Comparison of ENCODE assay signal across 8 cellular contexts in genomic region chr11:76293189-76293631, GRCh38.
DNase-seq lines count a peak whose midpoint lies in the region; ATAC-seq and TF ChIP-seq lines count a peak whose summit lies in the region.

No MANE protein-coding gene starts in this region.

- H3K9ac ChIP-seq in OCI-LY3 (ENCODE audit: low read length): peak overlapping the region; percentile 8; the same call in 1 of the 2 replicates

- peak overlapping the region; percentile 62 for H3K27ac ChIP-seq in OCI-LY3 (ENCODE audit: low read length)

- TF ChIP-seq CTCF in OCI-LY3 (IDR thresholded peaks at IDR 0.05; ENCODE audit: low read depth, low read length) (no peak), foreskin fibroblast (IDR thresholded peaks at IDR 0.05; ENCODE audit: low read depth, low read length) (no peak)

- H3K4me3 ChIP-seq in OCI-LY3 (ENCODE audit: low read length): peak overlapping the region; percentile 59
- no peak overlapping the region for H3K4me3 ChIP-seq in foreskin fibroblast (ENCODE audit: low read depth in 1 of 2, low read length in 2 of 2)

- peak; percentile 69 for ATAC-seq in GM21825 (IDR thresholded peaks at IDR 0.05; ENCODE audit: unreplicated experiment)

- peak overlapping the region; percentile 74 for H3K27ac Mint-ChIP-seq in activated T-cell treated with anti-CD3 and anti-CD28 coated beads, Interleukin-2, amount 50 U/mL, for 24 hours

- H3K27me3 ChIP-seq in OCI-LY3 (ENCODE audit: low read depth, low read length): peaks cover 44% of the 10 kb centered on the region

- H3K4me1 Mint-ChIP-seq in activated T-cell treated with anti-CD3 and anti-CD28 coated beads, Interleukin-2, amount 50 U/mL, for 24 hours (ENCODE audit: low read depth): peaks cover 24% of the 10 kb centered on the region

- no peaks in the 10 kb centered on the region for H3K36me3 ChIP-seq in OCI-LY3 (replicated peaks; ENCODE audit: low read depth, low read length)

- peak overlapping the region; percentile 79 for H3K4me2 ChIP-seq in OCI-LY3 (ENCODE audit: low read length)

- H3K79me2 ChIP-seq in OCI-LY3 (ENCODE audit: low read length): no peaks in the 10 kb centered on the region

- no peaks in the 10 kb centered on the region for H3K9me3 ChIP-seq in OCI-LY3 (ENCODE audit: insufficient read depth, low read length)

- no peaks in the 10 kb centered on the region for H3K9me3 Mint-ChIP-seq in activated T-cell treated with anti-CD3 and anti-CD28 coated beads, Interleukin-2, amount 50 U/mL, for 24 hours

- H3K4me1 ChIP-seq in OCI-LY3 (ENCODE audit: low read length): peaks cover 39% of the 10 kb centered on the region

- peak overlapping the region; percentile 33 for H3K4me3 Mint-ChIP-seq in activated T-cell treated with anti-CD3 and anti-CD28 coated beads, Interleukin-2, amount 50 U/mL, for 24 hours

- H4K20me1 ChIP-seq in OCI-LY3 (ENCODE audit: insufficient read depth, low read length): no peaks in the 10 kb centered on the region

- H2AFZ ChIP-seq in OCI-LY3 (ENCODE audit: low read depth, low read length): no peak overlapping the region

- no peaks in the 10 kb centered on the region for H3K36me3 Mint-ChIP-seq in activated T-cell treated with anti-CD3 and anti-CD28 coated beads, Interleukin-2, amount 50 U/mL, for 24 hours (ENCODE audit: low read depth)

- H3K27me3 Mint-ChIP-seq in activated T-cell treated with anti-CD3 and anti-CD28 coated beads, Interleukin-2, amount 50 U/mL, for 24 hours: no peaks in the 10 kb centered on the region

- no peak for DNase-seq in activated T-cell treated with anti-CD3 and anti-CD28 coated beads, Interleukin-2, amount 50 U/mL, for 24 hours
- DNase-seq in activated T-cell treated with anti-CD3 and anti-CD28 coated beads for 4 hours (no peak), NCI-H2081 (lab: John Stamatoyannopoulos, UW) (no peak), foreskin fibroblast (no peak), dedifferentiated amniotic fluid mesenchymal stem cell (ENCODE audit: extremely low spot score) (no peak)
- DNase-seq in stimulated activated CD8-positive, alpha-beta memory T cell treated with anti-CD3 and anti-CD28 coated beads, Interleukin-4, amount 100 ng/mL, for 48 hours: peak; percentile 56
